1 cellular context compared by ENCODE assay signal in the genomic region with DNA sequence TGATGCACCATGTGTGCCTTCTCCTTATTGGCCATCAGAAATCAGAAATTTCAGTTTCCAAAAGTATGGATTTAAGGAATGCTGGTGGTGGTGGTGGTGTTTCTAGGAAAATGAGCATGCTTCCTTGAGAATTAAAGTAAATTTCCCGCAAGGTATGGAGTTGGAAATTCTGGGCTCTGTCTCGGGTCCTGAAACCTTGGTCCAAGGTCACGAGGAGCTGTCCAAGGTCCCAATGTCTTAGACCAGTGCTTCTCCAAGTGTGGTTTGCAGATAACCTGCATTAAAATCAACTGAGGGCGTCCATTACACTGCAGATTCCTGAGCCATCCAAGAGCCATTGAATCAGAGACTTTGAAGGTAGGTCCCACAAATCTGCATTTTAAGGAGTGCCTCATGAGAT.
A peak's percentile ranks its signal among the peaks of the same experiment; 100 is the strongest.
TF ChIP-seq lines count a peak whose summit lies in the region.

No MANE protein-coding gene starts in this region.

TF ChIP-seq in K562, 482 proteins besides CTCF, POLR2A, EP300 and RAD21 (continued from another document and continues in another):
- TF ChIP-seq, protein P1, sequence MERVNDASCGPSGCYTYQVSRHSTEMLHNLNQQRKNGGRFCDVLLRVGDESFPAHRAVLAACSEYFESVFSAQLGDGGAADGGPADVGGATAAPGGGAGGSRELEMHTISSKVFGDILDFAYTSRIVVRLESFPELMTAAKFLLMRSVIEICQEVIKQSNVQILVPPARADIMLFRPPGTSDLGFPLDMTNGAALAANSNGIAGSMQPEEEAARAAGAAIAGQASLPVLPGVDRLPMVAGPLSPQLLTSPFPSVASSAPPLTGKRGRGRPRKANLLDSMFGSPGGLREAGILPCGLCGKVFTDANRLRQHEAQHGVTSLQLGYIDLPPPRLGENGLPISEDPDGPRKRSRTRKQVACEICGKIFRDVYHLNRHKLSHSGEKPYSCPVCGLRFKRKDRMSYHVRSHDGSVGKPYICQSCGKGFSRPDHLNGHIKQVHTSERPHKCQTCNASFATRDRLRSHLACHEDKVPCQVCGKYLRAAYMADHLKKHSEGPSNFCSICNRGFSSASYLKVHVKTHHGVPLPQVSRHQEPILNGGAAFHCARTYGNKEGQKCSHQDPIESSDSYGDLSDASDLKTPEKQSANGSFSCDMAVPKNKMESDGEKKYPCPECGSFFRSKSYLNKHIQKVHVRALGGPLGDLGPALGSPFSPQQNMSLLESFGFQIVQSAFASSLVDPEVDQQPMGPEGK (CRISPR knock-in tag; IDR thresholded peaks at IDR 0.05; ENCODE audit: borderline replicate concordance), result no peak
- TF ChIP-seq TAF9B (IDR thresholded peaks at IDR 0.05; ENCODE audit: partially characterized antibody) (no peak), NELFE (IDR thresholded peaks at IDR 0.05; ENCODE audit: insufficient read depth, insufficient read length) (no peak), HCFC1 (IDR thresholded peaks at IDR 0.05; ENCODE audit: low read depth, low read length) (peak; percentile 24; the same call in 1 of the 2 replicates), ZNF583 (CRISPR knock-in tag; IDR thresholded peaks at IDR 0.05) (peak; percentile 79; the same call in 1 of the 2 replicates), NR1H2 (CRISPR knock-in tag; IDR thresholded peaks at IDR 0.05) (no peak), ZNF695 (CRISPR knock-in tag; IDR thresholded peaks at IDR 0.05) (no peak), NR2C1 (IDR thresholded peaks at IDR 0.05) (no peak), NR2C1 (tag; IDR thresholded peaks at IDR 0.05) (peak; percentile 67), PTBP1 (IDR thresholded peaks at IDR 0.05; ENCODE audit: low read depth, low read length) (no peak), RAD51 (IDR thresholded peaks at IDR 0.05; ENCODE audit: borderline replicate concordance, low read depth) (no peak), NR2C2 (CRISPR knock-in tag; IDR thresholded peaks at IDR 0.05) (peak; percentile 66; the same call in 1 of the 2 replicates), NR2C2 (tag; IDR thresholded peaks at IDR 0.05) (no peak), PCBP1 (IDR thresholded peaks at IDR 0.05; ENCODE audit: low read depth, low read length, poor library complexity, severe bottlenecking) (no peak), MEIS2 (IDR thresholded peaks at IDR 0.05; ENCODE audit: partially characterized antibody) (no peak), SRSF7 (optimal IDR thresholded peaks at IDR 0.05; ENCODE audit: low read depth, low read length) (no peak), POU5F1 (IDR thresholded peaks at IDR 0.05; ENCODE audit: borderline replicate concordance, low read depth, low read length, partially characterized antibody) (no peak), FOSL1 (tag; conservative IDR thresholded peaks at IDR 0.05) (no peak), ZFPM2 (CRISPR knock-in tag; IDR thresholded peaks at IDR 0.05) (no peak), SMAD1 (IDR thresholded peaks at IDR 0.05; ENCODE audit: low read depth, low read length, partially characterized antibody) (no peak), MAFK (IDR thresholded peaks at IDR 0.05; ENCODE audit: low read length) (no peak), POLR3G (IDR thresholded peaks at IDR 0.05; ENCODE audit: extremely low read depth, insufficient read length, insufficient replicate concordance) (no peak), ZNF282 (CRISPR knock-in tag; IDR thresholded peaks at IDR 0.05) (no peak), DIDO1 (tag; IDR thresholded peaks at IDR 0.05; ENCODE audit: low read depth) (no peak), CHD2 (IDR thresholded peaks at IDR 0.05; ENCODE audit: low read depth, low read length) (no peak), ZFP30 (CRISPR knock-in tag; IDR thresholded peaks at IDR 0.05; ENCODE audit: borderline replicate concordance) (no peak), PHF20 (IDR thresholded peaks at IDR 0.05; ENCODE audit: partially characterized antibody) (no peak), FIP1L1 (IDR thresholded peaks at IDR 0.05; ENCODE audit: low read depth, low read length, poor library complexity, severe bottlenecking) (no peak), MYNN (IDR thresholded peaks at IDR 0.05) (no peak), MYNN (CRISPR knock-in tag; IDR thresholded peaks at IDR 0.05) (peak; percentile 84), ZNF384 (IDR thresholded peaks at IDR 0.05; ENCODE audit: low read depth, low read length) (no peak), HNRNPL (IDR thresholded peaks at IDR 0.05; ENCODE audit: low read depth, low read length) (no peak), GATAD2A (IDR thresholded peaks at IDR 0.05) (no peak), ZNF217 (CRISPR knock-in tag; IDR thresholded peaks at IDR 0.05) (no peak), NFIX (CRISPR knock-in tag; IDR thresholded peaks at IDR 0.05; ENCODE audit: low read depth) (no peak), ZNF224 (CRISPR knock-in tag; IDR thresholded peaks at IDR 0.05) (no peak)
- TF ChIP-seq, protein P2, sequence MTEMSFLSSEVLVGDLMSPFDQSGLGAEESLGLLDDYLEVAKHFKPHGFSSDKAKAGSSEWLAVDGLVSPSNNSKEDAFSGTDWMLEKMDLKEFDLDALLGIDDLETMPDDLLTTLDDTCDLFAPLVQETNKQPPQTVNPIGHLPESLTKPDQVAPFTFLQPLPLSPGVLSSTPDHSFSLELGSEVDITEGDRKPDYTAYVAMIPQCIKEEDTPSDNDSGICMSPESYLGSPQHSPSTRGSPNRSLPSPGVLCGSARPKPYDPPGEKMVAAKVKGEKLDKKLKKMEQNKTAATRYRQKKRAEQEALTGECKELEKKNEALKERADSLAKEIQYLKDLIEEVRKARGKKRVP (CRISPR knock-in tag; IDR thresholded peaks at IDR 0.05), result 0 out of 2 replicates have a peak, but pooled peaks have one; percentile 52
- TF ChIP-seq, protein P3, sequence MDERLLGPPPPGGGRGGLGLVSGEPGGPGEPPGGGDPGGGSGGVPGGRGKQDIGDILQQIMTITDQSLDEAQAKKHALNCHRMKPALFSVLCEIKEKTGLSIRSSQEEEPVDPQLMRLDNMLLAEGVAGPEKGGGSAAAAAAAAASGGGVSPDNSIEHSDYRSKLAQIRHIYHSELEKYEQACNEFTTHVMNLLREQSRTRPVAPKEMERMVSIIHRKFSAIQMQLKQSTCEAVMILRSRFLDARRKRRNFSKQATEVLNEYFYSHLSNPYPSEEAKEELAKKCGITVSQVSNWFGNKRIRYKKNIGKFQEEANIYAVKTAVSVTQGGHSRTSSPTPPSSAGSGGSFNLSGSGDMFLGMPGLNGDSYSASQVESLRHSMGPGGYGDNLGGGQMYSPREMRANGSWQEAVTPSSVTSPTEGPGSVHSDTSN (CRISPR knock-in tag; IDR thresholded peaks at IDR 0.05; ENCODE audit: low read depth), result peak; percentile 49; the same call in 1 of the 2 replicates
- TF ChIP-seq, protein P3 (tag; conservative IDR thresholded peaks at IDR 0.05; ENCODE audit: low read depth), result no peak
- TF ChIP-seq, protein P4, sequence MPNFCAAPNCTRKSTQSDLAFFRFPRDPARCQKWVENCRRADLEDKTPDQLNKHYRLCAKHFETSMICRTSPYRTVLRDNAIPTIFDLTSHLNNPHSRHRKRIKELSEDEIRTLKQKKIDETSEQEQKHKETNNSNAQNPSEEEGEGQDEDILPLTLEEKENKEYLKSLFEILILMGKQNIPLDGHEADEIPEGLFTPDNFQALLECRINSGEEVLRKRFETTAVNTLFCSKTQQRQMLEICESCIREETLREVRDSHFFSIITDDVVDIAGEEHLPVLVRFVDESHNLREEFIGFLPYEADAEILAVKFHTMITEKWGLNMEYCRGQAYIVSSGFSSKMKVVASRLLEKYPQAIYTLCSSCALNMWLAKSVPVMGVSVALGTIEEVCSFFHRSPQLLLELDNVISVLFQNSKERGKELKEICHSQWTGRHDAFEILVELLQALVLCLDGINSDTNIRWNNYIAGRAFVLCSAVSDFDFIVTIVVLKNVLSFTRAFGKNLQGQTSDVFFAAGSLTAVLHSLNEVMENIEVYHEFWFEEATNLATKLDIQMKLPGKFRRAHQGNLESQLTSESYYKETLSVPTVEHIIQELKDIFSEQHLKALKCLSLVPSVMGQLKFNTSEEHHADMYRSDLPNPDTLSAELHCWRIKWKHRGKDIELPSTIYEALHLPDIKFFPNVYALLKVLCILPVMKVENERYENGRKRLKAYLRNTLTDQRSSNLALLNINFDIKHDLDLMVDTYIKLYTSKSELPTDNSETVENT (CRISPR knock-in tag; IDR thresholded peaks at IDR 0.05), result no peak
- TF ChIP-seq, protein P5, sequence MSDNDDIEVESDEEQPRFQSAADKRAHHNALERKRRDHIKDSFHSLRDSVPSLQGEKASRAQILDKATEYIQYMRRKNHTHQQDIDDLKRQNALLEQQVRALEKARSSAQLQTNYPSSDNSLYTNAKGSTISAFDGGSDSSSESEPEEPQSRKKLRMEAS (CRISPR knock-in tag; IDR thresholded peaks at IDR 0.05), result no peak
- TF ChIP-seq, protein P6, sequence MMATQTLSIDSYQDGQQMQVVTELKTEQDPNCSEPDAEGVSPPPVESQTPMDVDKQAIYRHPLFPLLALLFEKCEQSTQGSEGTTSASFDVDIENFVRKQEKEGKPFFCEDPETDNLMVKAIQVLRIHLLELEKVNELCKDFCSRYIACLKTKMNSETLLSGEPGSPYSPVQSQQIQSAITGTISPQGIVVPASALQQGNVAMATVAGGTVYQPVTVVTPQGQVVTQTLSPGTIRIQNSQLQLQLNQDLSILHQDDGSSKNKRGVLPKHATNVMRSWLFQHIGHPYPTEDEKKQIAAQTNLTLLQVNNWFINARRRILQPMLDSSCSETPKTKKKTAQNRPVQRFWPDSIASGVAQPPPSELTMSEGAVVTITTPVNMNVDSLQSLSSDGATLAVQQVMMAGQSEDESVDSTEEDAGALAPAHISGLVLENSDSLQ (IDR thresholded peaks at IDR 0.05), result no peak
- TF ChIP-seq, protein P7, sequence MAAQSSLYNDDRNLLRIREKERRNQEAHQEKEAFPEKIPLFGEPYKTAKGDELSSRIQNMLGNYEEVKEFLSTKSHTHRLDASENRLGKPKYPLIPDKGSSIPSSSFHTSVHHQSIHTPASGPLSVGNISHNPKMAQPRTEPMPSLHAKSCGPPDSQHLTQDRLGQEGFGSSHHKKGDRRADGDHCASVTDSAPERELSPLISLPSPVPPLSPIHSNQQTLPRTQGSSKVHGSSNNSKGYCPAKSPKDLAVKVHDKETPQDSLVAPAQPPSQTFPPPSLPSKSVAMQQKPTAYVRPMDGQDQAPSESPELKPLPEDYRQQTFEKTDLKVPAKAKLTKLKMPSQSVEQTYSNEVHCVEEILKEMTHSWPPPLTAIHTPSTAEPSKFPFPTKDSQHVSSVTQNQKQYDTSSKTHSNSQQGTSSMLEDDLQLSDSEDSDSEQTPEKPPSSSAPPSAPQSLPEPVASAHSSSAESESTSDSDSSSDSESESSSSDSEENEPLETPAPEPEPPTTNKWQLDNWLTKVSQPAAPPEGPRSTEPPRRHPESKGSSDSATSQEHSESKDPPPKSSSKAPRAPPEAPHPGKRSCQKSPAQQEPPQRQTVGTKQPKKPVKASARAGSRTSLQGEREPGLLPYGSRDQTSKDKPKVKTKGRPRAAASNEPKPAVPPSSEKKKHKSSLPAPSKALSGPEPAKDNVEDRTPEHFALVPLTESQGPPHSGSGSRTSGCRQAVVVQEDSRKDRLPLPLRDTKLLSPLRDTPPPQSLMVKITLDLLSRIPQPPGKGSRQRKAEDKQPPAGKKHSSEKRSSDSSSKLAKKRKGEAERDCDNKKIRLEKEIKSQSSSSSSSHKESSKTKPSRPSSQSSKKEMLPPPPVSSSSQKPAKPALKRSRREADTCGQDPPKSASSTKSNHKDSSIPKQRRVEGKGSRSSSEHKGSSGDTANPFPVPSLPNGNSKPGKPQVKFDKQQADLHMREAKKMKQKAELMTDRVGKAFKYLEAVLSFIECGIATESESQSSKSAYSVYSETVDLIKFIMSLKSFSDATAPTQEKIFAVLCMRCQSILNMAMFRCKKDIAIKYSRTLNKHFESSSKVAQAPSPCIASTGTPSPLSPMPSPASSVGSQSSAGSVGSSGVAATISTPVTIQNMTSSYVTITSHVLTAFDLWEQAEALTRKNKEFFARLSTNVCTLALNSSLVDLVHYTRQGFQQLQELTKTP (IDR thresholded peaks at IDR 0.05; ENCODE audit: low read depth in 1 of 2, partially characterized antibody in 2 of 2), result peak in 1 of 2 experiments; percentile 99
- TF ChIP-seq, protein P8, sequence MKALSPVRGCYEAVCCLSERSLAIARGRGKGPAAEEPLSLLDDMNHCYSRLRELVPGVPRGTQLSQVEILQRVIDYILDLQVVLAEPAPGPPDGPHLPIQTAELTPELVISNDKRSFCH (CRISPR knock-in tag; IDR thresholded peaks at IDR 0.05), result no peak
- TF ChIP-seq, protein P8 (tag; IDR thresholded peaks at IDR 0.05), result 0 out of 2 replicates have a peak, but pooled peaks have one; percentile 31
- TF ChIP-seq, protein P9, sequence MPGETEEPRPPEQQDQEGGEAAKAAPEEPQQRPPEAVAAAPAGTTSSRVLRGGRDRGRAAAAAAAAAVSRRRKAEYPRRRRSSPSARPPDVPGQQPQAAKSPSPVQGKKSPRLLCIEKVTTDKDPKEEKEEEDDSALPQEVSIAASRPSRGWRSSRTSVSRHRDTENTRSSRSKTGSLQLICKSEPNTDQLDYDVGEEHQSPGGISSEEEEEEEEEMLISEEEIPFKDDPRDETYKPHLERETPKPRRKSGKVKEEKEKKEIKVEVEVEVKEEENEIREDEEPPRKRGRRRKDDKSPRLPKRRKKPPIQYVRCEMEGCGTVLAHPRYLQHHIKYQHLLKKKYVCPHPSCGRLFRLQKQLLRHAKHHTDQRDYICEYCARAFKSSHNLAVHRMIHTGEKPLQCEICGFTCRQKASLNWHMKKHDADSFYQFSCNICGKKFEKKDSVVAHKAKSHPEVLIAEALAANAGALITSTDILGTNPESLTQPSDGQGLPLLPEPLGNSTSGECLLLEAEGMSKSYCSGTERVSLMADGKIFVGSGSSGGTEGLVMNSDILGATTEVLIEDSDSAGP (CRISPR knock-in tag; IDR thresholded peaks at IDR 0.05), result no peak
